13 cellular contexts compared by ENCODE assay signal in genomic region chr10:33381391-33381790, GRCh38.
"Had no signal": no experiment of that assay in that cellular context is flagged by ENCODE, and none has a peak within 500 bp of the region (broad histone marks: within the 10 kb centered on the region; RNA-seq: fewer than 3 reads in every experiment).

No MANE protein-coding gene starts in this region.

- H3K4me3 ChIP-seq: adrenal gland, colonic mucosa, ovary, thyroid gland had no signal

- H3K36me3 Mint-ChIP-seq: activated naive CD4-positive, alpha-beta T cell treated with anti-CD3 and anti-CD28 coated beads, Interleukin-2, amount 10 ng/mL, durations not matched to agents 7 days and 5 days had no signal

- H3K36me3 ChIP-seq: adrenal gland, colonic mucosa, ovary, thyroid gland had no signal

- ATAC-seq: esophagus mucosa had no signal

- H3K27me3 ChIP-seq: adrenal gland, colonic mucosa, ovary, thyroid gland had no signal

- H3K4me1 Mint-ChIP-seq: activated naive CD4-positive, alpha-beta T cell treated with anti-CD3 and anti-CD28 coated beads, Interleukin-2, amount 10 ng/mL, durations not matched to agents 7 days and 5 days had no signal

- H3K4me1 ChIP-seq: adrenal gland, colonic mucosa had no signal

- H3K9me3 Mint-ChIP-seq: activated naive CD4-positive, alpha-beta T cell treated with anti-CD3 and anti-CD28 coated beads, Interleukin-2, amount 10 ng/mL, durations not matched to agents 7 days and 5 days; activated T-cell treated with anti-CD3 and anti-CD28 coated beads, Interleukin-2, amount 50 U/mL, for 24 hours; nephron progenitor cell had no signal

- DNase-seq: activated CD4-positive, CD25-positive, alpha-beta regulatory T cell treated with anti-CD3 and anti-CD28 coated beads, Interleukin-2, amount 50 U/mL, for 72 hours; activated naive CD4-positive, alpha-beta T cell treated with anti-CD3 and anti-CD28 coated beads, Interleukin-2, amount 10 ng/mL, durations not matched to agents 7 days and 5 days; activated T-cell treated with anti-CD3 and anti-CD28 coated beads, Interleukin-2, amount 50 U/mL, for 24 hours; adrenal gland; colonic mucosa; foreskin melanocyte; head of caudate nucleus; nephron progenitor cell; ovary; stimulated activated CD4-positive, alpha-beta T cell treated with anti-CD3 and anti-CD28 coated beads, Interleukin-12 subunit alpha, Interleukin-12 subunit beta, amount 100 ng/mL, for 4 hours; stimulated activated CD4-positive, alpha-beta T cell treated with anti-CD3 and anti-CD28 coated beads, Interleukin-2, amount 100 ng/mL, for 24 hours; thyroid gland had no signal

- H3K27me3 Mint-ChIP-seq: activated naive CD4-positive, alpha-beta T cell treated with anti-CD3 and anti-CD28 coated beads, Interleukin-2, amount 10 ng/mL, durations not matched to agents 7 days and 5 days had no signal

- H3K9me3 ChIP-seq: adrenal gland, colonic mucosa, ovary, thyroid gland had no signal

- H3K27ac Mint-ChIP-seq: activated naive CD4-positive, alpha-beta T cell treated with anti-CD3 and anti-CD28 coated beads, Interleukin-2, amount 10 ng/mL, durations not matched to agents 7 days and 5 days; activated T-cell treated with anti-CD3 and anti-CD28 coated beads, Interleukin-2, amount 50 U/mL, for 24 hours; nephron progenitor cell had no signal

- H3K4me3 Mint-ChIP-seq: activated naive CD4-positive, alpha-beta T cell treated with anti-CD3 and anti-CD28 coated beads, Interleukin-2, amount 10 ng/mL, durations not matched to agents 7 days and 5 days; activated T-cell treated with anti-CD3 and anti-CD28 coated beads, Interleukin-2, amount 50 U/mL, for 24 hours; nephron progenitor cell had no signal
